Comparison of ENCODE assay signal across 1 cellular context in genomic region chr3:4425707-4426106, GRCh38.
TF ChIP-seq lines count a peak whose summit lies in the region.

No MANE protein-coding gene starts in this region.

TF ChIP-seq in WTC11, 78 proteins besides CTCF, POLR2A, EP300 and RAD21 (continued from another document):
- no peak for TF ChIP-seq ATF6 (CRISPR knock-in tag; IDR thresholded peaks at IDR 0.05)
